In the genomic region with DNA sequence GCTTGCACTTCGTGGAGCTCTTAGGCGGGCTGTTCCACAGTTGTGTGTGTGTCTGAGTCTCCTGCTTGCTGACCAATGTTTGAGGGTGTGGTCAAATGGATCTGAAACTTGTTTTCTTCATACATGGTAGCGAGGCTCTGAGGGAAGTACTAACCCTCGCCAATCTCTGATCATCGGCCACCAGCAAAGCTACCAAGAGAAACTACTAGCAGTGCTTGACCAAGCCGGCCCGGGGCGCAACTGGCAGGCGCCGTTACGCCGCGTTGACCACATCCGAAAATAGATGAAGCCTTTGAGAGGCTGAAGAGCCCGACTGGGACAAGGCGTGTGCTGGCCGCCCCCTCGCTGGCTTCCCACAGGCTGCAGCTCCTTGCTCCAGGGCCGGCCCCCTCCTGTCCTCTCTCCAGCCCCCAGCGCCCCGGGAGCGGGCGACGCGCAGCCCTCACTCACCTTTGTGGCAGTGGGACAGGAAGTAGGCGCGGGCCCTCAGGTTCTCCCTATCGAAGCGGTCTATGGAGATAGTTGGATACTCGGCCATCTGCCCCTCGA, we compare ENCODE assay signal across 8 cellular contexts. TPM values are rescaled to one million over a fixed set of nuclear protein-coding genes. Genes with fewer than 3 reads are reported as not detected.
DNase-seq lines count a peak whose midpoint lies in the region; ATAC-seq and TF ChIP-seq lines count a peak whose summit lies in the region.

No MANE protein-coding gene starts in this region.

- ATAC-seq in GM21529 (IDR thresholded peaks at IDR 0.05; ENCODE audit: unreplicated experiment), result peak; percentile 28
- peak; percentile 54 for ATAC-seq in activated CD8-positive, alpha-beta T cell treated with anti-CD3 and anti-CD28 coated beads for 36 hours

- H3K4me1 Mint-ChIP-seq in activated CD8-positive, alpha-beta T cell treated with anti-CD3 and anti-CD28 coated beads for 36 hours (ENCODE audit: low read depth), result peaks cover 41% of the 10 kb centered on the region

- CTCF ChIA-PET in activated CD8-positive, alpha-beta T cell treated with anti-CD3 and anti-CD28 coated beads for 36 hours (lab: Charles Lee), result interaction anchor here (0.7 to 2.3 kb wide), 7 partner anchors 8 to 72 kb away, joined by 3 to 7 read pairs (median 3); no protein-coding TSS in a partner anchor

- peak overlapping the region; percentile 98 for H3K27ac Mint-ChIP-seq in activated CD8-positive, alpha-beta T cell treated with anti-CD3 and anti-CD28 coated beads for 36 hours

- POLR2A ChIA-PET in activated CD8-positive, alpha-beta T cell treated with anti-CD3 and anti-CD28 coated beads for 36 hours (lab: Charles Lee), result interaction anchor here (0.8 to 3.2 kb wide), 13 partner anchors 9 to 142 kb away, joined by 3 to 30 read pairs (median 3); partner anchors contain the start of genes CDNF, HSPA14, MSANTD7 and SUV39H2

- DNase-seq in DMS 273 (lab: John Stamatoyannopoulos, UW; ENCODE audit: unreplicated experiment), result peak; percentile 28
- no peak for DNase-seq in DMS 273 treated with DMSO at 0.1 percent for 48 hours (lab: John Stamatoyannopoulos, UW)
- DNase-seq in HuH-7 (ENCODE audit: low spot score), result peak; percentile 50
- no peak for DNase-seq in activated CD8-positive, alpha-beta T cell treated with anti-CD3 and anti-CD28 coated beads for 36 hours
- DNase-seq in foreskin fibroblast, result peak; percentile 56 to 80
- peak; percentile 50 for DNase-seq in occipital lobe (lab: John Stamatoyannopoulos, UW)
- DNase-seq in NCI-H524 treated with DMSO at 0.1 percent for 48 hours (lab: John Stamatoyannopoulos, UW), result no peak

- H3K4me3 Mint-ChIP-seq in activated CD8-positive, alpha-beta T cell treated with anti-CD3 and anti-CD28 coated beads for 36 hours, result peak overlapping the region; percentile 94

- no peaks in the 10 kb centered on the region for H3K9me3 Mint-ChIP-seq in activated CD8-positive, alpha-beta T cell treated with anti-CD3 and anti-CD28 coated beads for 36 hours

- intact Hi-C loops in activated CD8-positive, alpha-beta T cell treated with anti-CD3 and anti-CD28 coated beads for 36 hours (cut with micrococcal nuclease), result loop anchor here (10.0 kb wide), 1 partner anchor 119 kb away; the partner anchor contains the start of genes CDNF, HSPA14 and MSANTD7

- peak overlapping the region; percentile 73 to 88 for H3K4me3 ChIP-seq in foreskin fibroblast (ENCODE audit: low read depth in 1 of 2, low read length in 2 of 2)

- H3K27me3 Mint-ChIP-seq in activated CD8-positive, alpha-beta T cell treated with anti-CD3 and anti-CD28 coated beads for 36 hours, result no peaks in the 10 kb centered on the region

- H3K36me3 Mint-ChIP-seq in activated CD8-positive, alpha-beta T cell treated with anti-CD3 and anti-CD28 coated beads for 36 hours (ENCODE audit: low read depth), result peaks cover 24% of the 10 kb centered on the region

- TF ChIP-seq CTCF in activated CD8-positive, alpha-beta T cell treated with anti-CD3 and anti-CD28 coated beads for 36 hours (IDR thresholded peaks at IDR 0.05), result no peak
- no peak for TF ChIP-seq CTCF in foreskin fibroblast (IDR thresholded peaks at IDR 0.05; ENCODE audit: low read depth, low read length)

RNA-seq across cellular contexts. Expression of gene DCLRE1C, which starts 0.4 kb away (rescaled TPM):
- 10 to 100 TPM; 15.0 to 17.5 TPM for total RNA-seq in activated CD8-positive, alpha-beta T cell treated with anti-CD3 and anti-CD28 coated beads for 36 hours
- 11.4 TPM for total RNA-seq in occipital lobe

RNA-seq across cellular contexts. Expression of gene MEIG1, which starts 5.7 kb away (rescaled TPM):
- under 1 TPM in 1 of 2 experiments, not detected in 1; 0.79 TPM for total RNA-seq in activated CD8-positive, alpha-beta T cell treated with anti-CD3 and anti-CD28 coated beads for 36 hours
- total RNA-seq in occipital lobe, result not detected

Comparison
In these comparisons a context has a peak if more than half of its experiments do, and no peak if none do; other contexts are left out.
1. DNase-seq: peak in DMS 273 (single experiment), HuH-7 (single experiment), foreskin fibroblast (2 of 2) and occipital lobe (single experiment); none in DMS 273 treated with DMSO at 0.1 percent for 48 hours (single experiment), activated CD8-positive, alpha-beta T cell treated with anti-CD3 and anti-CD28 coated beads for 36 hours (single experiment) and NCI-H524 treated with DMSO at 0.1 percent for 48 hours (single experiment).